In genomic region chr1:4939266-4939665, GRCh38 we compare ENCODE assay signal across 14 cellular contexts.
"Had no signal": no experiment of that assay in that cellular context is flagged by ENCODE, and none has a peak within 500 bp of the region (broad histone marks: within the 10 kb centered on the region; RNA-seq: fewer than 3 reads in every experiment).

No MANE protein-coding gene starts in this region.

- H3K9me3 ChIP-seq: ascending aorta, lower lobe of right lung, right atrium auricular region had no signal

- H3K27me3 Mint-ChIP-seq: activated naive CD8-positive, alpha-beta T cell treated with anti-CD3 and anti-CD28 coated beads, Interleukin-2, amount 10 ng/mL, durations not matched to agents 7 days and 5 days had no signal

- H3K4me1 ChIP-seq: lower lobe of right lung, tibial nerve had no signal

- H3K27me3 ChIP-seq: ascending aorta, cardiac muscle cell, neutrophil, right atrium auricular region, tibial nerve had no signal

- H3K36me3 ChIP-seq: ascending aorta, cardiac muscle cell, lower lobe of right lung, neutrophil, right atrium auricular region, tibial nerve had no signal

- H3K4me3 Mint-ChIP-seq: activated naive CD8-positive, alpha-beta T cell treated with anti-CD3 and anti-CD28 coated beads, Interleukin-2, amount 10 ng/mL, durations not matched to agents 7 days and 5 days had no signal

- H3K36me3 Mint-ChIP-seq: activated naive CD8-positive, alpha-beta T cell treated with anti-CD3 and anti-CD28 coated beads, Interleukin-2, amount 10 ng/mL, durations not matched to agents 7 days and 5 days; naive B cell had no signal

- H3K4me2 ChIP-seq: smooth muscle cell had no signal

- ATAC-seq: left cardiac atrium, lower lobe of right lung had no signal

- H3K4me3 ChIP-seq: ascending aorta, cardiac muscle cell, lower lobe of right lung, right atrium auricular region, smooth muscle cell, tibial nerve had no signal

- H3K27ac ChIP-seq: ascending aorta, cardiac muscle cell, lower lobe of right lung, neutrophil, right atrium auricular region, tibial nerve had no signal

- H3K27ac Mint-ChIP-seq: activated naive CD8-positive, alpha-beta T cell treated with anti-CD3 and anti-CD28 coated beads, Interleukin-2, amount 10 ng/mL, durations not matched to agents 7 days and 5 days; naive B cell had no signal

- H3K4me1 Mint-ChIP-seq: activated naive CD8-positive, alpha-beta T cell treated with anti-CD3 and anti-CD28 coated beads, Interleukin-2, amount 10 ng/mL, durations not matched to agents 7 days and 5 days; naive B cell had no signal

- DNase-seq: activated gamma-delta T cell; activated naive CD8-positive, alpha-beta T cell treated with anti-CD3 and anti-CD28 coated beads, Interleukin-2, amount 10 ng/mL, durations not matched to agents 7 days and 5 days; activated T-cell treated with anti-CD3 and anti-CD28 coated beads, Interleukin-2, amount 50 U/mL, for 48 hours; hippocampal formation; left cardiac atrium; lower lobe of right lung; midbrain; naive B cell had no signal
